In the genomic region with DNA sequence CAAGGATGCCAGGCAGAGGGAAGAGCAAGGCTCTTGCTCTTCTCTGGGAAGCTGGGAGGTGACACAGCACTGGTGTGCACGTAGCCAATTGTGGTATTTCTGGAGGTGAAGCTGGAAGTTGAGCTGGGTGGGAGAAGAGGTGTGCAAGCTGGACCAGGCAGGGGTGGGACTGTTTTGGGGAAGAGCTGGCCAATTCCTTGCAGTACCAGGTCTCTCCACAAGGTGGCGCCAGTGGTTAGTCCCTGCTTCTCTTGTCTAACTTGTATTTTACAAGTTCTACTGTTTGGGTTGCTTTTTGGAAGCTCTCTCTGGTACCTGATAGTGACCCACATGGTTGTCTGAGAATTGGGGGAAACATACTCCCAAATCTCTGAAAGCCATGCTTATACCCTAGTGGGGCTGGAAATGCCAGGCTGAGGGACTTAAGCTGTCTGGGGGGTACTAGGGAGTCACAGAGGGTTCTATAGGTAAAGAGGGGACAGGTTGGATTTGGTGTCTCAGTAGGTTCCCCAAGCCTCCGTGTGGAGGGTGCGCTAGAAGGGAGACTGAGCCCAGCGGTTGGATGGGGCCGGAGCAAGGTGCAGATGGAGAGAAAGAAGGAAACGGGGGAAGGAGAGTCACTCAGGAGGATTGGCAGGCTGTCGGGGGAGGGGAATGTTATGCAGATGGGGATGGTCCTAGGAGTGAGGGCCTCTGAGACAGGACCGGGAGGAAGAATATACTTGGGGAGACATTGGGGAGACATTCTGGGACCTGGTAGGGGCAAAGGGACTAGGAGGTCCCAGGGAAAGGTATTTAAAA, we compare ENCODE assay signal across 1 cellular context.
TF ChIP-seq lines count a peak whose summit lies in the region.

No MANE protein-coding gene starts in this region.

TF ChIP-seq in GM23338, 12 proteins besides CTCF, POLR2A, EP300 and RAD21 (continued from another document):
- TF ChIP-seq, protein P1, sequence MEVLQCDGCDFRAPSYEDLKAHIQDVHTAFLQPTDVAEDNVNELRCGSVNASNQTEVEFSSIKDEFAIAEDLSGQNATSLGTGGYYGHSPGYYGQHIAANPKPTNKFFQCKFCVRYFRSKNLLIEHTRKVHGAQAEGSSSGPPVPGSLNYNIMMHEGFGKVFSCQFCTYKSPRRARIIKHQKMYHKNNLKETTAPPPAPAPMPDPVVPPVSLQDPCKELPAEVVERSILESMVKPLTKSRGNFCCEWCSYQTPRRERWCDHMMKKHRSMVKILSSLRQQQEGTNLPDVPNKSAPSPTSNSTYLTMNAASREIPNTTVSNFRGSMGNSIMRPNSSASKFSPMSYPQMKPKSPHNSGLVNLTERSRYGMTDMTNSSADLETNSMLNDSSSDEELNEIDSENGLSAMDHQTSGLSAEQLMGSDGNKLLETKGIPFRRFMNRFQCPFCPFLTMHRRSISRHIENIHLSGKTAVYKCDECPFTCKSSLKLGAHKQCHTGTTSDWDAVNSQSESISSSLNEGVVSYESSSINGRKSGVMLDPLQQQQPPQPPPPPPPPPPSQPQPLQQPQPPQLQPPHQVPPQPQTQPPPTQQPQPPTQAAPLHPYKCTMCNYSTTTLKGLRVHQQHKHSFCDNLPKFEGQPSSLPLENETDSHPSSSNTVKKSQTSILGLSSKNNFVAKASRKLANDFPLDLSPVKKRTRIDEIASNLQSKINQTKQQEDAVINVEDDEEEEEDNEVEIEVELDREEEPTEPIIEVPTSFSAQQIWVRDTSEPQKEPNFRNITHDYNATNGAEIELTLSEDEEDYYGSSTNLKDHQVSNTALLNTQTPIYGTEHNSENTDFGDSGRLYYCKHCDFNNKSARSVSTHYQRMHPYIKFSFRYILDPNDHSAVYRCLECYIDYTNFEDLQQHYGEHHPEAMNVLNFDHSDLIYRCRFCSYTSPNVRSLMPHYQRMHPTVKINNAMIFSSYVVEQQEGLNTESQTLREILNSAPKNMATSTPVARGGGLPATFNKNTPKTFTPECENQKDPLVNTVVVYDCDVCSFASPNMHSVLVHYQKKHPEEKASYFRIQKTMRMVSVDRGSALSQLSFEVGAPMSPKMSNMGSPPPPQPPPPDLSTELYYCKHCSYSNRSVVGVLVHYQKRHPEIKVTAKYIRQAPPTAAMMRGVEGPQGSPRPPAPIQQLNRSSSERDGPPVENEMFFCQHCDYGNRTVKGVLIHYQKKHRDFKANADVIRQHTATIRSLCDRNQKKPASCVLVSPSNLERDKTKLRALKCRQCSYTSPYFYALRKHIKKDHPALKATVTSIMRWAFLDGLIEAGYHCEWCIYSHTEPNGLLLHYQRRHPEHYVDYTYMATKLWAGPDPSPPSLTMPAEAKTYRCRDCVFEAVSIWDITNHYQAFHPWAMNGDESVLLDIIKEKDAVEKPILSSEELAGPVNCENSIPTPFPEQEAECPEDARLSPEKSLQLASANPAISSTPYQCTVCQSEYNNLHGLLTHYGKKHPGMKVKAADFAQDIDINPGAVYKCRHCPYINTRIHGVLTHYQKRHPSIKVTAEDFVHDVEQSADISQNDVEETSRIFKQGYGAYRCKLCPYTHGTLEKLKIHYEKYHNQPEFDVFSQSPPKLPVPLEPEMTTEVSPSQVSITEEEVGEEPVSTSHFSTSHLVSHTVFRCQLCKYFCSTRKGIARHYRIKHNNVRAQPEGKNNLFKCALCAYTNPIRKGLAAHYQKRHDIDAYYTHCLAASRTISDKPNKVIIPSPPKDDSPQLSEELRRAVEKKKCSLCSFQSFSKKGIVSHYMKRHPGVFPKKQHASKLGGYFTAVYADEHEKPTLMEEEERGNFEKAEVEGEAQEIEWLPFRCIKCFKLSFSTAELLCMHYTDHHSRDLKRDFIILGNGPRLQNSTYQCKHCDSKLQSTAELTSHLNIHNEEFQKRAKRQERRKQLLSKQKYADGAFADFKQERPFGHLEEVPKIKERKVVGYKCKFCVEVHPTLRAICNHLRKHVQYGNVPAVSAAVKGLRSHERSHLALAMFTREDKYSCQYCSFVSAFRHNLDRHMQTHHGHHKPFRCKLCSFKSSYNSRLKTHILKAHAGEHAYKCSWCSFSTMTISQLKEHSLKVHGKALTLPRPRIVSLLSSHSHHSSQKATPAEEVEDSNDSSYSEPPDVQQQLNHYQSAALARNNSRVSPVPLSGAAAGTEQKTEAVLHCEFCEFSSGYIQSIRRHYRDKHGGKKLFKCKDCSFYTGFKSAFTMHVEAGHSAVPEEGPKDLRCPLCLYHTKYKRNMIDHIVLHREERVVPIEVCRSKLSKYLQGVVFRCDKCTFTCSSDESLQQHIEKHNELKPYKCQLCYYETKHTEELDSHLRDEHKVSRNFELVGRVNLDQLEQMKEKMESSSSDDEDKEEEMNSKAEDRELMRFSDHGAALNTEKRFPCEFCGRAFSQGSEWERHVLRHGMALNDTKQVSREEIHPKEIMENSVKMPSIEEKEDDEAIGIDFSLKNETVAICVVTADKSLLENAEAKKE (CRISPR knock-in tag; IDR thresholded peaks at IDR 0.05), result no peak
- TF ChIP-seq ZNF114 (CRISPR knock-in tag; IDR thresholded peaks at IDR 0.05), result no peak
